In the genomic region with DNA sequence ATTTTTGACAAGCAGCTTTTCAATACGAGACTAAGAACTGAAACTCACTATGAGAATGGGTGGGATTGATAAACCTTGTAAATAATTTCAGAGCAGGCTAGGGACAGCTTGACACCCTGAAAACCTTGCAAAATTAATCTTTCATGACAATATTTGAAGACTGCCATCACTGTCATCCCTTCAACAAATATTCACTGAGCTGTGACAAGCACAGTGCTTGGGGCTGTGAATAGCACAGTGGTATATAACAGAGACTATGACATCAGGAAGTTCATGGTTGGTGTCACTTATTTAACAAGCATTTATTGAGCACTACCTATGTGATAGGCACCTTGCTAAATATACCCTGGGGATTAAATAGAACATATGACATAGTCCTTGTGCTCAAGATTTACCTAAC, we compare ENCODE assay signal across 23 cellular contexts.
DNase-seq lines count a peak whose midpoint lies in the region; ATAC-seq and TF ChIP-seq lines count a peak whose summit lies in the region.
"Had no signal": no experiment of that assay in that cellular context is flagged by ENCODE, and none has a peak within 500 bp of the region (broad histone marks: within the 10 kb centered on the region; RNA-seq: fewer than 3 reads in every experiment).

No MANE protein-coding gene starts in this region.

- H3K36me3 Mint-ChIP-seq in CD14-positive monocyte, result no peaks in the 10 kb centered on the region
- H3K36me3 Mint-ChIP-seq: activated naive CD8-positive, alpha-beta T cell treated with anti-CD3 and anti-CD28 coated beads, Interleukin-2, amount 10 ng/mL, durations not matched to agents 7 days and 5 days; brain; CD8-positive, alpha-beta T cell; naive thymus-derived CD8-positive, alpha-beta T cell had no signal

- H3K4me3 Mint-ChIP-seq in CD14-positive monocyte, result no peak overlapping the region
- H3K4me3 Mint-ChIP-seq: activated B cell treated with CpG ODN at 0.5 μM for 24 hours; activated naive CD8-positive, alpha-beta T cell treated with anti-CD3 and anti-CD28 coated beads, Interleukin-2, amount 10 ng/mL, durations not matched to agents 7 days and 5 days; brain; CD8-positive, alpha-beta T cell; naive thymus-derived CD8-positive, alpha-beta T cell; stimulated activated naive CD8-positive, alpha-beta T cell treated with anti-CD3 and anti-CD28 coated beads, Interleukin-15, amount 100 ng/mL, for 72 hours; T-helper 2 cell treated with Interferon-gamma antibody and Interleukin-4, amounts not matched to agents 5 μg/mL and 100 μg/mL, for 36 hours had no signal

- H3K9me3 Mint-ChIP-seq in CD14-positive monocyte, result peaks cover 0 to 6% (median 0%) of the 10 kb centered on the region in 7 donors
- H3K9me3 Mint-ChIP-seq: activated B cell treated with CpG ODN at 0.5 μM for 24 hours; activated naive CD8-positive, alpha-beta T cell treated with anti-CD3 and anti-CD28 coated beads, Interleukin-2, amount 10 ng/mL, durations not matched to agents 7 days and 5 days; CD8-positive, alpha-beta T cell; T-helper 2 cell treated with Interferon-gamma antibody and Interleukin-4, amounts not matched to agents 5 μg/mL and 100 μg/mL, for 36 hours had no signal

- DNase-seq in Ammon's horn (ENCODE audit: low spot score) (no peak), putamen (ENCODE audit: low spot score) (no peak), CD14-positive monocyte (ENCODE audit: low spot score) (no peak)
- no peak for DNase-seq in stimulated activated naive CD4-positive, alpha-beta T cell treated with Interleukin-2 at 50 U/mL for 16 hours (lab: John Stamatoyannopoulos, UW)
- DNase-seq: activated B cell treated with CpG ODN at 0.5 μM for 24 hours; activated CD8-positive, alpha-beta memory T cell treated with anti-CD3 and anti-CD28 coated beads for 24 hours; activated naive CD8-positive, alpha-beta T cell treated with anti-CD3 and anti-CD28 coated beads, Interleukin-2, amount 10 ng/mL, durations not matched to agents 7 days and 5 days; CD8-positive, alpha-beta T cell; GM23248; hippocampal formation; mesendoderm; MG63; naive thymus-derived CD8-positive, alpha-beta T cell; NCI-H345; NK-92 treated with Interleukin-12 subunit alpha and Interleukin-12 subunit beta, amount 100 ng/mL, for 24 hours; stimulated activated CD4-positive, alpha-beta T cell treated with anti-CD3 and anti-CD28 coated beads, Interleukin-1b, Interleukin-23, amount 100 ng/mL, for 48 hours; stimulated activated naive CD8-positive, alpha-beta T cell treated with anti-CD3 and anti-CD28 coated beads, Interleukin-15, amount 100 ng/mL, for 72 hours had no signal

- no peak overlapping the region for H3K27ac Mint-ChIP-seq in CD14-positive monocyte
- H3K27ac Mint-ChIP-seq: activated B cell treated with CpG ODN at 0.5 μM for 24 hours; activated naive CD8-positive, alpha-beta T cell treated with anti-CD3 and anti-CD28 coated beads, Interleukin-2, amount 10 ng/mL, durations not matched to agents 7 days and 5 days; brain; CD8-positive, alpha-beta T cell; naive thymus-derived CD8-positive, alpha-beta T cell; stimulated activated naive CD8-positive, alpha-beta T cell treated with anti-CD3 and anti-CD28 coated beads, Interleukin-15, amount 100 ng/mL, for 72 hours; T-helper 2 cell treated with Interferon-gamma antibody and Interleukin-4, amounts not matched to agents 5 μg/mL and 100 μg/mL, for 36 hours had no signal

- ATAC-seq in GM18511 (IDR thresholded peaks at IDR 0.05; ENCODE audit: unreplicated experiment) (peak; percentile 77), GM19397 (IDR thresholded peaks at IDR 0.05; ENCODE audit: unreplicated experiment) (peak; percentile 73), HG02798 (IDR thresholded peaks at IDR 0.05; ENCODE audit: poor library complexity, unreplicated experiment) (peak; percentile 58), HG03558 (IDR thresholded peaks at IDR 0.05; ENCODE audit: extremely low read depth, unreplicated experiment) (peak; percentile 24)
- ATAC-seq: CD8-positive, alpha-beta T cell; naive thymus-derived CD8-positive, alpha-beta T cell; stimulated activated naive CD8-positive, alpha-beta T cell treated with anti-CD3 and anti-CD28 coated beads, Interleukin-15, amount 100 ng/mL, for 72 hours had no signal

- no peak for TF ChIP-seq CTCF in CD14-positive monocyte (IDR thresholded peaks at IDR 0.05)

- no peaks in the 10 kb centered on the region for H3K27me3 Mint-ChIP-seq in CD14-positive monocyte (ENCODE audit: low read depth in 3 of 3)
- H3K27me3 Mint-ChIP-seq: activated B cell treated with CpG ODN at 0.5 μM for 24 hours; activated naive CD8-positive, alpha-beta T cell treated with anti-CD3 and anti-CD28 coated beads, Interleukin-2, amount 10 ng/mL, durations not matched to agents 7 days and 5 days; brain; naive thymus-derived CD8-positive, alpha-beta T cell; stimulated activated naive CD8-positive, alpha-beta T cell treated with anti-CD3 and anti-CD28 coated beads, Interleukin-15, amount 100 ng/mL, for 72 hours had no signal

- no peaks in the 10 kb centered on the region for H3K4me1 Mint-ChIP-seq in CD14-positive monocyte
- H3K4me1 Mint-ChIP-seq: activated B cell treated with CpG ODN at 0.5 μM for 24 hours; activated naive CD8-positive, alpha-beta T cell treated with anti-CD3 and anti-CD28 coated beads, Interleukin-2, amount 10 ng/mL, durations not matched to agents 7 days and 5 days; naive thymus-derived CD8-positive, alpha-beta T cell; stimulated activated naive CD8-positive, alpha-beta T cell treated with anti-CD3 and anti-CD28 coated beads, Interleukin-15, amount 100 ng/mL, for 72 hours had no signal

- intact Hi-C loops in CD14-positive monocyte (cut with micrococcal nuclease), result no loop called here

Comparison
In these comparisons a context has a peak if more than half of its experiments do, and no peak if none do; other contexts are left out.
1. ATAC-seq: peak in every context shown above with its lines; median percentile 77 in GM18511; 73 in GM19397; 58 in HG02798; 24 in HG03558.